ENCODE assay signal across 10 cellular contexts in genomic region chr7:135930565-135931423, GRCh38. TPM values are rescaled to one million over a fixed set of nuclear protein-coding genes. Genes with fewer than 3 reads are reported as not detected.
DNase-seq lines count a peak whose midpoint lies in the region; ATAC-seq and TF ChIP-seq lines count a peak whose summit lies in the region.
"Had no signal": no experiment of that assay in that cellular context is flagged by ENCODE, and none has a peak within 500 bp of the region (broad histone marks: within the 10 kb centered on the region; RNA-seq: fewer than 3 reads in every experiment).

No MANE protein-coding gene starts in this region.

- no peak overlapping the region for H3K9ac ChIP-seq in PC-3 (ENCODE audit: low read length)

- no peaks in the 10 kb centered on the region for H3F3A ChIP-seq in PC-3 (ENCODE audit: low read length, unreplicated experiment)

- no peaks in the 10 kb centered on the region for H3K9me2 ChIP-seq in PC-3 (replicated peaks; ENCODE audit: low read length)

- no peak for TF ChIP-seq CTCF in PC-3 (conservative IDR thresholded peaks at IDR 0.05; ENCODE audit: low read depth, low read length)

- ATAC-seq in PC-3, result peak; percentile 73
- ATAC-seq in HG02852 (IDR thresholded peaks at IDR 0.05; ENCODE audit: unreplicated experiment), result no peak
- no peak for ATAC-seq in HG03039 (IDR thresholded peaks at IDR 0.05; ENCODE audit: unreplicated experiment)
- no peak for ATAC-seq in HG03439 (IDR thresholded peaks at IDR 0.05; ENCODE audit: unreplicated experiment)
- ATAC-seq: gastrocnemius medialis had no signal

- H3K4me2 ChIP-seq in PC-3 (ENCODE audit: low read length), result no peak overlapping the region

- CTCF ChIA-PET in PC-3 (lab: Charles Lee), result no interaction called here

- intact Hi-C loops in PC-3 (cut with micrococcal nuclease), result no loop called here

- POLR2A ChIA-PET in PC-3 (lab: Charles Lee; ENCODE audit: unreplicated experiment), result no interaction called here

- DNase-seq in EL, result peak; percentile 76
- DNase-seq in PC-3, result peak; percentile 27
- peak; percentile 68 for DNase-seq in fibroblast of peridontal ligament (ENCODE audit: extremely low read depth)
- DNase-seq in renal cortical epithelial cell (ENCODE audit: low read depth), result peak; percentile 60
- DNase-seq: gastrocnemius medialis, NCI-H526, posterior cingulate gyrus had no signal

- no peaks in the 10 kb centered on the region for H3K9me3 ChIP-seq in PC-3 (ENCODE audit: low read length)
- H3K9me3 ChIP-seq: gastrocnemius medialis had no signal

- peaks cover 25% of the 10 kb centered on the region for H3K79me2 ChIP-seq in PC-3 (ENCODE audit: low read length)

- peak overlapping the region; percentile 12; the same call in 1 of the 2 replicates for H3K27ac ChIP-seq in PC-3 (ENCODE audit: low read length)
- H3K27ac ChIP-seq: gastrocnemius medialis had no signal

- H3K4me1 ChIP-seq in PC-3 (ENCODE audit: insufficient read depth, low read length), result no peaks in the 10 kb centered on the region

- peaks cover 6% of the 10 kb centered on the region; the same call in 1 of the 2 replicates for H3K36me3 ChIP-seq in PC-3 (ENCODE audit: low read depth, low read length)

- no TSS peak for BruUV-seq in PC-3 (replicated peaks; lab: Mats Ljungman, UMichigan)

- H3K4me3 ChIP-seq in PC-3 (ENCODE audit: low read length), result no peak overlapping the region
- H3K4me3 ChIP-seq: gastrocnemius medialis had no signal

- H4K20me1 ChIP-seq in PC-3 (ENCODE audit: low read length), result no peaks in the 10 kb centered on the region

- H3K27me3 ChIP-seq in PC-3 (ENCODE audit: low read length), result no peaks in the 10 kb centered on the region
- H3K27me3 ChIP-seq: gastrocnemius medialis had no signal

- no peak overlapping the region for H2AFZ ChIP-seq in PC-3 (ENCODE audit: low read length)

RNA-seq across cellular contexts. Expression of gene MTPN, which starts 46.4 kb away (rescaled TPM):
- total RNA-seq in PC-3 (2014; rRNA removed) (96.0 and 113 TPM in 2 replicates), renal cortical epithelial cell (127 and 152 TPM in 2 replicates)
